In genomic region chr2:224990717-224991116, GRCh38 we compare ENCODE assay signal across 23 cellular contexts. TPM values are rescaled to one million over a fixed set of nuclear protein-coding genes. Genes with fewer than 3 reads are reported as not detected.
DNase-seq lines count a peak whose midpoint lies in the region; ATAC-seq, FAIRE-seq and TF ChIP-seq lines count a peak whose summit lies in the region.
"Had no signal": no experiment of that assay in that cellular context is flagged by ENCODE, and none has a peak within 500 bp of the region (broad histone marks: within the 10 kb centered on the region; RNA-seq: fewer than 3 reads in every experiment).

No MANE protein-coding gene starts in this region.

- no peak for TF ChIP-seq EP300 in HepG2 (IDR thresholded peaks at IDR 0.05; ENCODE audit: low read depth in 2 of 2, low read length in 2 of 2)
- no peak for TF ChIP-seq EP300 in HepG2 (CRISPR knock-in tag; IDR thresholded peaks at IDR 0.05; ENCODE audit: borderline replicate concordance)

- WGBS in HepG2 (ENCODE audit: low lambda C conversion rate): 6% methylated on average over 3 of the region's 3 CpGs
- 60% methylated on average over 3 of the region's 3 CpGs for WGBS in right lobe of liver (ENCODE audit: insufficient coverage, low coverage, low lambda C conversion rate, missing lambda C conversion rate)

- H3K9me3 ChIP-seq in HepG2 (ENCODE audit: low read length) (no peaks in the 10 kb centered on the region), right lobe of liver (no peaks in the 10 kb centered on the region), neural progenitor cell (ENCODE audit: low read depth) (no peaks in the 10 kb centered on the region)
- H3K9me3 ChIP-seq in naive thymus-derived CD4-positive, alpha-beta T cell (ENCODE audit: control insufficient read depth in 2 of 3, low read length in 3 of 3): no peaks in the 10 kb centered on the region

- ATAC-seq in HepG2 (no peak), right lobe of liver (no peak)
- no peak for ATAC-seq in activated CD8-positive, alpha-beta T cell treated with anti-CD3 and anti-CD28 coated beads for 36 hours
- no peak for ATAC-seq in naive thymus-derived CD4-positive, alpha-beta T cell
- ATAC-seq: PC-3 had no signal

- H3K36me3 ChIP-seq in HepG2 (replicated peaks in 1 of 2; ENCODE audit: control insufficient read depth in 1 of 2, insufficient read depth in 2 of 2, low read length in 2 of 2) (no peaks in the 10 kb centered on the region), right lobe of liver (no peaks in the 10 kb centered on the region), neural progenitor cell (no peaks in the 10 kb centered on the region)
- peaks cover 3 to 14% (median 9%) of the 10 kb centered on the region in 3 experiments for H3K36me3 ChIP-seq in naive thymus-derived CD4-positive, alpha-beta T cell (ENCODE audit: control insufficient read depth in 2 of 3, insufficient read depth in 3 of 3, low read length in 3 of 3)

- H3K4me1 ChIP-seq in HepG2 (ENCODE audit: insufficient read depth, low read length) (no peaks in the 10 kb centered on the region), right lobe of liver (no peaks in the 10 kb centered on the region), neural progenitor cell (peaks cover 13% of the 10 kb centered on the region)
- peaks cover 26 to 47% of the 10 kb centered on the region in 2 donors for H3K4me1 ChIP-seq in naive thymus-derived CD4-positive, alpha-beta T cell (ENCODE audit: control insufficient read depth in 2 of 2, insufficient read depth in 2 of 2, low read length in 2 of 2)
- H3K4me1 ChIP-seq: BLaER1 had no signal

- H3K36me3 Mint-ChIP-seq in activated CD8-positive, alpha-beta T cell treated with anti-CD3 and anti-CD28 coated beads for 36 hours (ENCODE audit: low read depth): peaks cover 49% of the 10 kb centered on the region
- peaks cover 7 to 67% (median 45%) of the 10 kb centered on the region in 5 donors for H3K36me3 Mint-ChIP-seq in naive thymus-derived CD4-positive, alpha-beta T cell
- no peaks in the 10 kb centered on the region for H3K36me3 Mint-ChIP-seq in neural progenitor cell

- no peak overlapping the region for H2AFZ ChIP-seq in HepG2 (ENCODE audit: low read length)
- H2AFZ ChIP-seq in neural progenitor cell (replicated peaks): no peak overlapping the region

- DNase-seq in HepG2 (ENCODE audit: low spot score) (no peak), right lobe of liver (no peak), neural progenitor cell (ENCODE audit: low spot score) (no peak), RWPE1 (ENCODE audit: low spot score) (no peak)
- no peak for DNase-seq in activated CD8-positive, alpha-beta T cell treated with anti-CD3 and anti-CD28 coated beads for 36 hours
- no peak for DNase-seq in naive thymus-derived CD4-positive, alpha-beta T cell
- no peak for DNase-seq in stimulated activated naive CD4-positive, alpha-beta T cell treated with Interleukin-2 at 50 U/mL for 16 hours (lab: John Stamatoyannopoulos, UW)
- DNase-seq: DMS 273 treated with DMSO at 0.1 percent for 48 hours, H7, Kasumi-1, MM.1S, NCI-H1092, NCI-H1436 treated with DMSO at 0.1 percent for 48 hours, NCI-H2029, NCI-H345, NCI-H524 treated with DMSO at 0.1 percent for 48 hours, PC-3, RPMI8226, SIG-M5 had no signal

- no peak for FAIRE-seq in HepG2 (lab: Jason Lieb, UNC)
- FAIRE-seq: G401.6 had no signal

- CTCF ChIA-PET in HepG2 (lab: Yijun Ruan, JAX; ENCODE audit: low intra/inter-chr PET ratio, low total read pairs): no interaction called here
- CTCF ChIA-PET in activated CD8-positive, alpha-beta T cell treated with anti-CD3 and anti-CD28 coated beads for 36 hours (lab: Charles Lee): interaction anchor here (6.5 kb wide), 1 partner anchor 12 kb away, joined by 54 read pairs; no protein-coding TSS in a partner anchor
- CTCF ChIA-PET in naive thymus-derived CD4-positive, alpha-beta T cell (lab: Charles Lee): interaction anchor here (1.6 to 9.0 kb wide), 2 partner anchors 12 to 35 kb away, joined by 3 to 58 read pairs; no protein-coding TSS in a partner anchor
- CTCF ChIA-PET in RWPE1 (lab: Yijun Ruan, JAX): interaction anchor here (1.0 kb wide), 1 partner anchor 50 kb away, joined by 3 read pairs; no protein-coding TSS in a partner anchor

- BruUV-seq in HepG2 (replicated peaks; lab: Mats Ljungman, UMichigan): no TSS peak

- POLR2A ChIA-PET in HepG2 (lab: Yijun Ruan, JAX): no interaction called here
- POLR2A ChIA-PET in activated CD8-positive, alpha-beta T cell treated with anti-CD3 and anti-CD28 coated beads for 36 hours (lab: Charles Lee): no interaction called here
- POLR2A ChIA-PET in naive thymus-derived CD4-positive, alpha-beta T cell (lab: Charles Lee): interaction anchor here (0.6 to 1.3 kb wide), 3 partner anchors 9 to 33 kb away, joined by 3 read pairs; no protein-coding TSS in a partner anchor
- POLR2A ChIA-PET in RWPE1 (lab: Yijun Ruan, JAX; ENCODE audit: low non-redundant PET): no interaction called here

- H3K9ac ChIP-seq in HepG2 (ENCODE audit: insufficient read depth, low read depth, low read length) (no peak overlapping the region), neural progenitor cell (no peak overlapping the region)
- H3K9ac ChIP-seq: BLaER1 had no signal

- no peak overlapping the region for H3K27ac ChIP-seq in HepG2 (ENCODE audit: extremely low read length, insufficient read depth, low read length)
- H3K27ac ChIP-seq in right lobe of liver: no peak overlapping the region
- H3K27ac ChIP-seq in naive thymus-derived CD4-positive, alpha-beta T cell (ENCODE audit: low read depth, low read length): no peak overlapping the region
- no peak overlapping the region for H3K27ac ChIP-seq in neural progenitor cell
- H3K27ac ChIP-seq in RWPE1: no peak overlapping the region
- H3K27ac ChIP-seq: BLaER1, HL-60 had no signal

- TF ChIP-seq POLR2A in HepG2 (IDR thresholded peaks at IDR 0.05; ENCODE audit: insufficient read depth in 1 of 2, low read depth in 2 of 2, low read length in 2 of 2) (no peak), right lobe of liver (IDR thresholded peaks at IDR 0.05) (no peak)

- no peaks in the 10 kb centered on the region for H3F3A ChIP-seq in neural progenitor cell (ENCODE audit: low read depth)

- H3K9me3 Mint-ChIP-seq in activated CD8-positive, alpha-beta T cell treated with anti-CD3 and anti-CD28 coated beads for 36 hours: no peaks in the 10 kb centered on the region
- H3K9me3 Mint-ChIP-seq in naive thymus-derived CD4-positive, alpha-beta T cell: no peaks in the 10 kb centered on the region
- H3K9me3 Mint-ChIP-seq in neural progenitor cell: no peaks in the 10 kb centered on the region

- H3K4me3 ChIP-seq in HepG2 (replicated peaks in 1 of 3; ENCODE audit: insufficient read depth in 1 of 3, low read depth in 2 of 3, low read length in 3 of 3) (no peak overlapping the region), right lobe of liver (no peak overlapping the region), neural progenitor cell (no peak overlapping the region)
- H3K4me3 ChIP-seq in naive thymus-derived CD4-positive, alpha-beta T cell (ENCODE audit: low read length): no peak overlapping the region
- H3K4me3 ChIP-seq: BLaER1 had no signal

- H3K4me1 Mint-ChIP-seq in activated CD8-positive, alpha-beta T cell treated with anti-CD3 and anti-CD28 coated beads for 36 hours (ENCODE audit: low read depth): peaks cover 79% of the 10 kb centered on the region
- peaks cover 52 to 98% (median 92%) of the 10 kb centered on the region in 7 donors for H3K4me1 Mint-ChIP-seq in naive thymus-derived CD4-positive, alpha-beta T cell
- H3K4me1 Mint-ChIP-seq in neural progenitor cell: peaks cover 8% of the 10 kb centered on the region

- H3K27me3 ChIP-seq in HepG2 (ENCODE audit: control insufficient read depth in 1 of 2, insufficient read depth in 2 of 2, low read length in 2 of 2) (no peaks in the 10 kb centered on the region), right lobe of liver (no peaks in the 10 kb centered on the region), neural progenitor cell (no peaks in the 10 kb centered on the region)
- no peaks in the 10 kb centered on the region for H3K27me3 ChIP-seq in naive thymus-derived CD4-positive, alpha-beta T cell (ENCODE audit: control insufficient read depth in 2 of 2, insufficient read depth in 2 of 2, low read length in 2 of 2)
- H3K27me3 ChIP-seq: BLaER1 had no signal

- H3K4me3 Mint-ChIP-seq in activated CD8-positive, alpha-beta T cell treated with anti-CD3 and anti-CD28 coated beads for 36 hours: no peak overlapping the region
- H3K4me3 Mint-ChIP-seq in naive thymus-derived CD4-positive, alpha-beta T cell: peak overlapping the region in 1 of 10 donors; percentile 10
- H3K4me3 Mint-ChIP-seq in neural progenitor cell: no peak overlapping the region
- H3K4me3 Mint-ChIP-seq: IgD-negative memory B cell had no signal

- peak overlapping the region; percentile 13 for H3K27ac Mint-ChIP-seq in activated CD8-positive, alpha-beta T cell treated with anti-CD3 and anti-CD28 coated beads for 36 hours
- peak overlapping the region in 8 of 9 donors; percentile 14 to 77 (median 60) for H3K27ac Mint-ChIP-seq in naive thymus-derived CD4-positive, alpha-beta T cell
- H3K27ac Mint-ChIP-seq in neural progenitor cell: no peak overlapping the region

- no peaks in the 10 kb centered on the region for H3K27me3 Mint-ChIP-seq in activated CD8-positive, alpha-beta T cell treated with anti-CD3 and anti-CD28 coated beads for 36 hours
- no peaks in the 10 kb centered on the region for H3K27me3 Mint-ChIP-seq in naive thymus-derived CD4-positive, alpha-beta T cell
- no peaks in the 10 kb centered on the region for H3K27me3 Mint-ChIP-seq in neural progenitor cell (ENCODE audit: insufficient read depth, low read depth)
- H3K27me3 Mint-ChIP-seq: IgD-negative memory B cell had no signal

- TF ChIP-seq RAD21 in HepG2 (CRISPR knock-in tag; IDR thresholded peaks at IDR 0.05): no peak

- intact Hi-C loops in HepG2 (cut with micrococcal nuclease; ENCODE audit: unreplicated experiment): no loop called here
- intact Hi-C loops in right lobe of liver (cut with DNase I): no loop called here
- intact Hi-C loops in activated CD8-positive, alpha-beta T cell treated with anti-CD3 and anti-CD28 coated beads for 36 hours (cut with micrococcal nuclease): no loop called here
- intact Hi-C loops in naive thymus-derived CD4-positive, alpha-beta T cell (cut with micrococcal nuclease): no loop called here

- H3K79me2 ChIP-seq in HepG2 (ENCODE audit: insufficient read depth, low read length) (no peaks in the 10 kb centered on the region), neural progenitor cell (ENCODE audit: low read depth) (no peaks in the 10 kb centered on the region)

- H4K20me1 ChIP-seq in HepG2 (ENCODE audit: insufficient read depth, low read length) (no peaks in the 10 kb centered on the region), neural progenitor cell (ENCODE audit: low read depth) (no peaks in the 10 kb centered on the region)
- H4K20me1 ChIP-seq: BLaER1 had no signal

- no peak for TF ChIP-seq CTCF in HepG2 (CRISPR knock-in tag; IDR thresholded peaks at IDR 0.05)
- TF ChIP-seq CTCF in right lobe of liver (IDR thresholded peaks at IDR 0.05): no peak
- TF ChIP-seq CTCF in activated CD8-positive, alpha-beta T cell treated with anti-CD3 and anti-CD28 coated beads for 36 hours (IDR thresholded peaks at IDR 0.05): no peak
- TF ChIP-seq CTCF in neural progenitor cell (IDR thresholded peaks at IDR 0.05): no peak
- no peak for TF ChIP-seq CTCF in RWPE1 (conservative IDR thresholded peaks at IDR 0.05; ENCODE audit: low read depth)

- in situ Hi-C loops in HepG2 (cut with HindIII; ENCODE audit: extremely low pct_ligation_motif_present, low pct_unique_long_range_greater_than_20kb): no loop called here

- no peak overlapping the region for H3K4me2 ChIP-seq in HepG2 (ENCODE audit: low read depth, low read length)
- H3K4me2 ChIP-seq in neural progenitor cell: no peak overlapping the region
- H3K4me2 ChIP-seq: BLaER1 had no signal

RNA-seq across cellular contexts. Expression of gene DOCK10, which starts 51.6 kb away (rescaled TPM):
- total RNA-seq in HepG2 (2016; rRNA removed; fragmentation: Illumina TruSeq; extraction: Trizol): not detected in 2 replicates
- total RNA-seq in HepG2 (2016; cell fraction: cytosol; rRNA removed; fragmentation: Illumina TruSeq; extraction: Trizol; ENCODE audit: low read depth): not detected in 2 replicates
- total RNA-seq in HepG2 (2016; cell fraction: insoluble cytoplasmic fraction; rRNA removed; fragmentation: Illumina TruSeq; extraction: Trizol): not detected in 2 replicates
- not detected in 2 replicates for total RNA-seq in HepG2 (2016; cell fraction: membrane; rRNA removed; fragmentation: Illumina TruSeq; extraction: Trizol)
- total RNA-seq in HepG2 (2016; cell fraction: nucleus; rRNA removed; fragmentation: Illumina TruSeq; extraction: Trizol): not detected in 2 replicates
- not detected in 2 replicates for polyA plus RNA-seq in HepG2 (2011; rRNA removed)
- 0.05 TPM in 1 of 2 replicates, not detected in the other for polyA plus RNA-seq in HepG2 (2011; cell fraction: cytosol; rRNA removed)
- polyA plus RNA-seq in HepG2 (2011; cell fraction: nucleus; rRNA removed): not detected in 2 replicates
- not detected in 2 replicates for polyA plus RNA-seq in HepG2 (2012)
- polyA plus RNA-seq in HepG2 (2016; cell fraction: cytosol; fragmentation: Illumina TruSeq; extraction: Trizol; ENCODE audit: low read depth): not detected in 2 replicates
- not detected in 2 replicates for polyA plus RNA-seq in HepG2 (2016; cell fraction: insoluble cytoplasmic fraction; fragmentation: Illumina TruSeq; extraction: Trizol; ENCODE audit: low read depth)
- not detected in 2 replicates for polyA plus RNA-seq in HepG2 (2016; cell fraction: membrane; fragmentation: Illumina TruSeq; extraction: Trizol; ENCODE audit: low read depth)
- polyA plus RNA-seq in HepG2 (2016; cell fraction: nucleus; fragmentation: Illumina TruSeq; extraction: Trizol; ENCODE audit: insufficient read depth, low read depth): not detected in 2 replicates
- polyA minus RNA-seq in HepG2 (2011; rRNA and poly(A)+ RNA removed; ENCODE audit: low replicate concordance): not detected in 2 replicates
- polyA minus RNA-seq in HepG2 (2011; cell fraction: cytosol; rRNA and poly(A)+ RNA removed): not detected in 2 replicates
- not detected in 2 replicates for polyA minus RNA-seq in HepG2 (2011; cell fraction: nucleus; rRNA and poly(A)+ RNA removed)
- total RNA-seq in right lobe of liver: 10 to 100 TPM in 1 of 6 experiments, 1 to 10 TPM in 5; 5.1 to 10.2 (median 7.1) TPM
- total RNA-seq in activated CD8-positive, alpha-beta T cell treated with anti-CD3 and anti-CD28 coated beads for 36 hours: 100 to 1,000 TPM; 191 to 198 TPM
- 100 to 1,000 TPM; 200 to 275 (median 231) TPM for total RNA-seq in naive thymus-derived CD4-positive, alpha-beta T cell
- 10 to 100 TPM; 64.2 to 71.2 TPM for polyA plus RNA-seq in naive thymus-derived CD4-positive, alpha-beta T cell
- total RNA-seq in neural progenitor cell (ENCODE audit: low replicate concordance): 1.1 and 1.5 TPM in 2 replicates

Comparison
In these comparisons a context has a peak if more than half of its experiments do, and no peak if none do; other contexts are left out.
1. RNA of gene DOCK10, which starts 51.6 kb away (total RNA-seq): 200 to 275 TPM in naive thymus-derived CD4-positive, alpha-beta T cell and 191 to 198 TPM in activated CD8-positive, alpha-beta T cell treated with anti-CD3 and anti-CD28 coated beads for 36 hours; 5.1 to 10.2 TPM in right lobe of liver, 1.1 to 1.5 TPM in neural progenitor cell and not detected in HepG2; every median in the first group is over 10 times any median in the second.